ENCODE assay signal across 8 cellular contexts in genomic region chr17:37608369-37609169, GRCh38. TPM values are rescaled to one million over a fixed set of nuclear protein-coding genes. Genes with fewer than 3 reads are reported as not detected.
A peak's percentile ranks its signal among the peaks of the same experiment; 100 is the strongest.
DNase-seq lines count a peak whose midpoint lies in the region; ATAC-seq, FAIRE-seq and TF ChIP-seq lines count a peak whose summit lies in the region.

No MANE protein-coding gene starts in this region.

- peak overlapping the region; percentile 38 for H3K4me3 ChIP-seq in CD8-positive, alpha-beta T cell (ENCODE audit: low read depth, low read length)
- H3K4me3 ChIP-seq in HUES6 (ENCODE audit: low read depth, low read length), result peak overlapping the region; percentile 84
- H3K4me3 ChIP-seq in kidney (ENCODE audit: low read length in 2 of 2), result peak overlapping the region; percentile 82 to 89

- CTCF ChIA-PET in CD8-positive, alpha-beta T cell (lab: Charles Lee), result interaction anchor here (0.6 to 3.5 kb wide), 15 partner anchors 9 to 118 kb away, joined by 3 to 23 read pairs (median 4); partner anchors contain the start of gene DDX52

- ATAC-seq in CD8-positive, alpha-beta T cell, result peak; percentile 5
- ATAC-seq in GM19455 (IDR thresholded peaks at IDR 0.05; ENCODE audit: unreplicated experiment), result peak; percentile 13
- ATAC-seq in central memory CD8-positive, alpha-beta T cell (replicated peaks; ENCODE audit: extremely low read depth, poor library complexity, severe bottlenecking), result peak; percentile 3
- peak; percentile 27 to 34 for ATAC-seq in stimulated activated naive B cell treated with anti-CD40 and anti-IgM and Interleukin-4, amounts not matched to agents 10 μg/mL and 1 μg/mL and 100 μg/mL, for 72 hours (replicated peaks)

- peaks cover 43% of the 10 kb centered on the region for H3K4me1 Mint-ChIP-seq in CD8-positive, alpha-beta T cell (ENCODE audit: low read depth)
- H3K4me1 Mint-ChIP-seq in central memory CD8-positive, alpha-beta T cell, result peaks cover 31% of the 10 kb centered on the region
- H3K4me1 Mint-ChIP-seq in stimulated activated naive B cell treated with anti-CD40 and anti-IgM and Interleukin-4, amounts not matched to agents 10 μg/mL and 1 μg/mL and 100 μg/mL, for 72 hours, result peaks cover 13 to 45% of the 10 kb centered on the region in 2 donors

- TF ChIP-seq CTCF in CD8-positive, alpha-beta T cell (IDR thresholded peaks at IDR 0.05), result no peak
- TF ChIP-seq CTCF in kidney (IDR thresholded peaks at IDR 0.05; ENCODE audit: borderline replicate concordance, extremely low read depth, insufficient read depth), result no peak

- peaks cover 47% of the 10 kb centered on the region for H3K4me1 ChIP-seq in CD8-positive, alpha-beta T cell (ENCODE audit: insufficient read depth, low read length)
- H3K4me1 ChIP-seq in HUES6 (ENCODE audit: control insufficient read depth, insufficient read depth, low read length) (peaks cover 9% of the 10 kb centered on the region), kidney (ENCODE audit: control insufficient read depth in 1 of 2, insufficient read depth in 1 of 2, low read depth in 1 of 2, low read length in 2 of 2) (peaks cover 6 to 14% of the 10 kb centered on the region in 2 donors)

- FAIRE-seq in kidney (lab: Jason Lieb, UNC), result no peak

- peaks cover 22% of the 10 kb centered on the region for H3K36me3 Mint-ChIP-seq in CD8-positive, alpha-beta T cell
- H3K36me3 Mint-ChIP-seq in central memory CD8-positive, alpha-beta T cell (ENCODE audit: insufficient read depth), result peaks cover 14% of the 10 kb centered on the region
- H3K36me3 Mint-ChIP-seq in stimulated activated naive B cell treated with anti-CD40 and anti-IgM and Interleukin-4, amounts not matched to agents 10 μg/mL and 1 μg/mL and 100 μg/mL, for 72 hours, result peaks cover 15 to 25% of the 10 kb centered on the region in 2 donors

- POLR2A ChIA-PET in CD8-positive, alpha-beta T cell (lab: Charles Lee), result interaction anchor here (0.6 to 1.8 kb wide), 12 partner anchors 9 to 1044 kb away, joined by 3 to 9 read pairs (median 3); partner anchors contain the start of genes DUSP14 and MRM1

- no peaks in the 10 kb centered on the region for H3K27me3 ChIP-seq in CD8-positive, alpha-beta T cell (ENCODE audit: insufficient read depth, low read length)
- no peaks in the 10 kb centered on the region for H3K27me3 ChIP-seq in HUES6 (ENCODE audit: control insufficient read depth, insufficient read depth, low read length)

- peak overlapping the region; percentile 93 for H3K4me3 Mint-ChIP-seq in CD8-positive, alpha-beta T cell
- peak overlapping the region; percentile 76 for H3K4me3 Mint-ChIP-seq in central memory CD8-positive, alpha-beta T cell
- H3K4me3 Mint-ChIP-seq in stimulated activated naive B cell treated with anti-CD40 and anti-IgM and Interleukin-4, amounts not matched to agents 10 μg/mL and 1 μg/mL and 100 μg/mL, for 72 hours, result peak overlapping the region; percentile 94 to 95

- peak overlapping the region; percentile 95 for H3K27ac Mint-ChIP-seq in CD8-positive, alpha-beta T cell
- H3K27ac Mint-ChIP-seq in central memory CD8-positive, alpha-beta T cell (ENCODE audit: low read depth), result peak overlapping the region; percentile 84
- peak overlapping the region; percentile 98 for H3K27ac Mint-ChIP-seq in stimulated activated naive B cell treated with anti-CD40 and anti-IgM and Interleukin-4, amounts not matched to agents 10 μg/mL and 1 μg/mL and 100 μg/mL, for 72 hours

- no peaks in the 10 kb centered on the region for H3K27me3 Mint-ChIP-seq in CD8-positive, alpha-beta T cell (ENCODE audit: low read depth)
- H3K27me3 Mint-ChIP-seq in central memory CD8-positive, alpha-beta T cell, result no peaks in the 10 kb centered on the region
- H3K27me3 Mint-ChIP-seq in stimulated activated naive B cell treated with anti-CD40 and anti-IgM and Interleukin-4, amounts not matched to agents 10 μg/mL and 1 μg/mL and 100 μg/mL, for 72 hours, result no peaks in the 10 kb centered on the region

- DNase-seq in CD8-positive, alpha-beta T cell, result peak in 1 of 7 experiments; percentile 19
- peak; percentile 58 for DNase-seq in RKO (ENCODE audit: low spot score)
- no peak for DNase-seq in central memory CD8-positive, alpha-beta T cell (ENCODE audit: low spot score in 2 of 2)
- DNase-seq in kidney, result no peak
- DNase-seq in stimulated activated naive B cell treated with anti-CD40 and anti-IgM and Interleukin-4, amounts not matched to agents 10 μg/mL and 1 μg/mL and 100 μg/mL, for 72 hours, result no peak
- DNase-seq in COLO829 (ENCODE audit: low spot score), result no peak

- H3K9me3 Mint-ChIP-seq in CD8-positive, alpha-beta T cell, result peaks cover 2% of the 10 kb centered on the region
- no peaks in the 10 kb centered on the region for H3K9me3 Mint-ChIP-seq in central memory CD8-positive, alpha-beta T cell
- H3K9me3 Mint-ChIP-seq in stimulated activated naive B cell treated with anti-CD40 and anti-IgM and Interleukin-4, amounts not matched to agents 10 μg/mL and 1 μg/mL and 100 μg/mL, for 72 hours, result no peaks in the 10 kb centered on the region

- H3K9ac ChIP-seq in HUES6 (ENCODE audit: low read length) (peak overlapping the region; percentile 89), kidney (ENCODE audit: low read length in 2 of 2) (peak overlapping the region; percentile 77 to 85)

- peaks cover 4% of the 10 kb centered on the region for H3K36me3 ChIP-seq in CD8-positive, alpha-beta T cell (ENCODE audit: insufficient read depth, low read length)
- H3K36me3 ChIP-seq in HUES6 (ENCODE audit: control insufficient read depth, insufficient read depth, low read length) (peaks cover 17% of the 10 kb centered on the region), kidney (ENCODE audit: control insufficient read depth in 1 of 2, insufficient read depth in 2 of 2, low read length in 2 of 2) (no peaks in the 10 kb centered on the region)

- H3K9me3 ChIP-seq in CD8-positive, alpha-beta T cell (ENCODE audit: low read length), result no peaks in the 10 kb centered on the region
- peaks cover 3% of the 10 kb centered on the region; the same call in 1 of the 2 replicates for H3K9me3 ChIP-seq in HUES6 (ENCODE audit: control insufficient read depth, insufficient read depth, low read depth, low read length)
- H3K9me3 ChIP-seq in kidney (ENCODE audit: control insufficient read depth in 1 of 2, low read length in 2 of 2), result no peaks in the 10 kb centered on the region

- H3K27ac ChIP-seq in CD8-positive, alpha-beta T cell (ENCODE audit: low read depth, low read length), result peak overlapping the region; percentile 75
- H3K27ac ChIP-seq in HUES6 (ENCODE audit: low read depth, low read length) (peak overlapping the region; percentile 80; the same call in 1 of the 2 replicates), kidney (ENCODE audit: low read depth in 2 of 2, low read length in 2 of 2) (peak overlapping the region; percentile 60 to 91)

- intact Hi-C loops in CD8-positive, alpha-beta T cell (cut with DNase I, micrococcal nuclease), result loop anchor here (1.0 to 10.0 kb wide), 10 partner anchors 35 to 1074 kb away; partner anchors contain the start of genes AATF (in 2 of the 2), DDX52 (in 2 of the 2), DUSP14 (in 2 of the 2) and ACACA (in 1 of the 2)
- intact Hi-C loops in kidney (cut with DNase I), result no loop called here

RNA-seq across cellular contexts. Expression of gene SYNRG, which starts 0.6 kb away (rescaled TPM):
- 10 to 100 TPM; 46.4 to 47.0 TPM for total RNA-seq in CD8-positive, alpha-beta T cell
- total RNA-seq in kidney, result 47.0 TPM
- 8.6 TPM for polyA plus RNA-seq in kidney (ENCODE audit: insufficient read depth, low read depth, low replicate concordance)

RNA-seq across cellular contexts. Expression of gene DDX52, which starts 34.7 kb away (rescaled TPM):
- total RNA-seq in CD8-positive, alpha-beta T cell, result 10 to 100 TPM; 33.6 to 35.1 TPM
- total RNA-seq in kidney, result 26.9 TPM
- 14.0 TPM for polyA plus RNA-seq in kidney (ENCODE audit: insufficient read depth, low read depth, low replicate concordance)
